In genomic region chr3:64179249-64179648, GRCh38 we compare ENCODE assay signal across 3 cellular contexts.
TF ChIP-seq lines count a peak whose summit lies in the region.

No MANE protein-coding gene starts in this region.

TF ChIP-seq in IMR-90, 13 proteins besides CTCF, POLR2A, EP300 and RAD21:
- no peak for TF ChIP-seq FOS (IDR thresholded peaks at IDR 0.05; ENCODE audit: low read depth, low read length)
- no peak for TF ChIP-seq RFX5 (IDR thresholded peaks at IDR 0.05; ENCODE audit: low read depth, low read length)
- no peak for TF ChIP-seq RCOR1 (IDR thresholded peaks at IDR 0.05; ENCODE audit: insufficient replicate concordance, low read length)
- TF ChIP-seq CHD1 (IDR thresholded peaks at IDR 0.05; ENCODE audit: low read depth, low read length) = no peak
- TF ChIP-seq SMC3 (IDR thresholded peaks at IDR 0.05; ENCODE audit: low read depth, low read length) = no peak
- TF ChIP-seq NFE2L2 (IDR thresholded peaks at IDR 0.05; ENCODE audit: low read depth, low read length) = no peak
- no peak for TF ChIP-seq ELK1 (IDR thresholded peaks at IDR 0.05; ENCODE audit: borderline replicate concordance, low read depth, low read length)
- TF ChIP-seq MAFK (IDR thresholded peaks at IDR 0.05; ENCODE audit: low read depth, low read length) = no peak
- TF ChIP-seq MAZ (IDR thresholded peaks at IDR 0.05; ENCODE audit: borderline replicate concordance, low read depth, low read length) = no peak
- no peak for TF ChIP-seq MXI1 (IDR thresholded peaks at IDR 0.05; ENCODE audit: borderline replicate concordance, low read depth, low read length)
- no peak for TF ChIP-seq CEBPB (IDR thresholded peaks at IDR 0.05; ENCODE audit: low read depth, low read length)
- TF ChIP-seq USF2 (IDR thresholded peaks at IDR 0.05; ENCODE audit: low read depth, low read length) = no peak
- TF ChIP-seq BHLHE40 (IDR thresholded peaks at IDR 0.05; ENCODE audit: low read depth, low read length) = no peak

TF ChIP-seq in H1, 55 proteins besides CTCF, POLR2A, EP300 and RAD21 (continues in another document):
- TF ChIP-seq HDAC2 (IDR thresholded peaks at IDR 0.05; ENCODE audit: borderline replicate concordance in 1 of 2, low read depth in 2 of 2, low read length in 2 of 2) = no peak
- no peak for TF ChIP-seq KDM4A (IDR thresholded peaks at IDR 0.05; ENCODE audit: low read depth, low read length, severe bottlenecking)
- no peak for TF ChIP-seq BACH1 (IDR thresholded peaks at IDR 0.05; ENCODE audit: low read length)
- no peak for TF ChIP-seq POLR2AphosphoS5 (IDR thresholded peaks at IDR 0.05; ENCODE audit: low read depth, low read length)
- TF ChIP-seq SP2 (IDR thresholded peaks at IDR 0.05; ENCODE audit: low read length) = no peak
- no peak for TF ChIP-seq CHD7 (IDR thresholded peaks at IDR 0.05; ENCODE audit: insufficient replicate concordance, low read length)
- no peak for TF ChIP-seq ATF2 (IDR thresholded peaks at IDR 0.05; ENCODE audit: low read length)
- TF ChIP-seq CHD2 (IDR thresholded peaks at IDR 0.05; ENCODE audit: low read length) = no peak
- TF ChIP-seq CTBP2 (IDR thresholded peaks at IDR 0.05; ENCODE audit: borderline replicate concordance, insufficient read depth, insufficient read length, low read length) = no peak
- no peak for TF ChIP-seq SIX5 (IDR thresholded peaks at IDR 0.05; ENCODE audit: low read depth, low read length)
- no peak for TF ChIP-seq TAF7 (optimal IDR thresholded peaks at IDR 0.05; ENCODE audit: borderline replicate concordance, low read depth, low read length)
- no peak for TF ChIP-seq CEBPB (IDR thresholded peaks at IDR 0.05; ENCODE audit: low read depth, low read length)
- no peak for TF ChIP-seq KDM5A (IDR thresholded peaks at IDR 0.05; ENCODE audit: low read length)

TF ChIP-seq in liver, 16 proteins besides CTCF, POLR2A, EP300 and RAD21:
- TF ChIP-seq JUND (IDR thresholded peaks at IDR 0.05) (no peak), GABPA (IDR thresholded peaks at IDR 0.05 in 1 of 2, conservative IDR thresholded peaks at IDR 0.05 in 1 of 2) (no peak), RXRA (IDR thresholded peaks at IDR 0.05) (no peak), SP1 (IDR thresholded peaks at IDR 0.05) (no peak), HNF4G (IDR thresholded peaks at IDR 0.05) (no peak)
